In the genomic region with DNA sequence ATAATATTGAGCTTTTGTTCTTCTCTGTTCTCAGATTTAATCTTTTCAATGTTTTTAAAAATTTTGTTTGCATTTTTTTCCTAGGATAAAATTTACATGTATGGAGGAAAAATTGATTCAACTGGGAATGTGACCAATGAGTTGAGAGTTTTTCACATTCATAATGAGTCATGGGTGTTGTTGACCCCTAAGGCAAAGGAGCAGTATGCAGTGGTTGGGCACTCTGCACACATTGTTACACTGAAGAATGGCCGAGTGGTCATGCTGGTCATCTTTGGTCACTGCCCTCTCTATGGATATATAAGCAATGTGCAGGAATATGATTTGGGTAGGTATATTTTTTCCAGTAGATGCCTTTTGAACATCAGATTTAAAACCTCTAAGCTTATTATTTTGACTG, we compare ENCODE assay signal across 20 cellular contexts.
DNase-seq lines count a peak whose midpoint lies in the region; ATAC-seq and TF ChIP-seq lines count a peak whose summit lies in the region.
"Had no signal": no experiment of that assay in that cellular context is flagged by ENCODE, and none has a peak within 500 bp of the region (broad histone marks: within the 10 kb centered on the region; RNA-seq: fewer than 3 reads in every experiment).

No MANE protein-coding gene starts in this region.

- H3K9me3 ChIP-seq in BLaER1 treated with 17β-estradiol and CSF1 and Interleukin-3, amounts not matched to agents 10 nM and 100 nM (replicated peaks in 1 of 11) = no peaks in the 10 kb centered on the region
- H3K9me3 ChIP-seq in mammary epithelial cell (replicated peaks; ENCODE audit: insufficient read depth, low read length) = no peaks in the 10 kb centered on the region
- no peaks in the 10 kb centered on the region for H3K9me3 ChIP-seq in MG63
- H3K9me3 ChIP-seq: A549, HAP-1 had no signal

- H4K20me1 ChIP-seq in BLaER1 treated with 17β-estradiol and CSF1 and Interleukin-3, amounts not matched to agents 10 nM and 100 nM = no peaks in the 10 kb centered on the region
- no peaks in the 10 kb centered on the region for H4K20me1 ChIP-seq in mammary epithelial cell (ENCODE audit: insufficient read depth, low read length)

- WGBS in mammary epithelial cell (ENCODE audit: low coverage, missing lambda C conversion rate) = 25% methylated on average over 1 of the region's 1 CpG

- H2AFZ ChIP-seq in mammary epithelial cell (ENCODE audit: low read depth, low read length) = no peak overlapping the region

- peaks cover 4% of the 10 kb centered on the region for H3K79me2 ChIP-seq in mammary epithelial cell (ENCODE audit: insufficient read depth, low read length)

- H3K27me3 Mint-ChIP-seq in HFFc6 (ENCODE audit: insufficient read depth) = no peaks in the 10 kb centered on the region
- H3K27me3 Mint-ChIP-seq: CD4-positive, CD25-positive, alpha-beta regulatory T cell; T-cell had no signal

- no peaks in the 10 kb centered on the region for H3K27me3 ChIP-seq in BLaER1 treated with 17β-estradiol and CSF1 and Interleukin-3, amounts not matched to agents 10 nM and 100 nM
- H3K27me3 ChIP-seq in mammary epithelial cell (ENCODE audit: insufficient read depth, low read length) (no peaks in the 10 kb centered on the region), dorsolateral prefrontal cortex (no peaks in the 10 kb centered on the region), MG63 (no peaks in the 10 kb centered on the region)

- no peak overlapping the region for H3K4me3 ChIP-seq in BLaER1 treated with 17β-estradiol and CSF1 and Interleukin-3, amounts not matched to agents 10 nM and 100 nM
- H3K4me3 ChIP-seq in mammary epithelial cell (replicated peaks in 1 of 3; ENCODE audit: insufficient read depth in 1 of 3, low read depth in 2 of 3, low read length in 3 of 3) (no peak overlapping the region), dorsolateral prefrontal cortex (no peak overlapping the region), MG63 (no peak overlapping the region)
- H3K4me3 ChIP-seq: A549, HAP-1 had no signal

- ATAC-seq in HG02678 (IDR thresholded peaks at IDR 0.05; ENCODE audit: unreplicated experiment) = no peak
- ATAC-seq: A549, T-cell had no signal

- H3K27ac Mint-ChIP-seq in HFFc6 = 0 out of 2 replicates have a peak overlapping the region, but pooled peaks have one; percentile 7
- H3K27ac Mint-ChIP-seq: CD4-positive, CD25-positive, alpha-beta regulatory T cell; T-cell had no signal

- in situ Hi-C loops in mammary epithelial cell (cut with MboI; ENCODE audit: low sequenced_read_pairs in 2 of 2) = no loop called here

- peak overlapping the region in 6 of 11 experiments; percentile 54 to 81 (median 77); a peak in 9 of 22 replicates for H3K27ac ChIP-seq in BLaER1 treated with 17β-estradiol and CSF1 and Interleukin-3, amounts not matched to agents 10 nM and 100 nM
- H3K27ac ChIP-seq in mammary epithelial cell (ENCODE audit: insufficient read depth, low read depth, low read length) = no peak overlapping the region
- H3K27ac ChIP-seq in dorsolateral prefrontal cortex = no peak overlapping the region
- H3K27ac ChIP-seq: A549, KMS-11 had no signal

- intact Hi-C loops in mammary epithelial cell (cut with micrococcal nuclease) = loop anchor here (5.0 kb wide), 1 partner anchor 152 kb away; a partner anchor contains a TSS
- intact Hi-C loops in dorsolateral prefrontal cortex (cut with DNase I) = loop anchor here in 1 of 2 donors (10.0 kb wide), 1 partner anchor 206 kb away; no protein-coding TSS in a partner anchor

- CTCF ChIA-PET in mammary epithelial cell (lab: Charles Lee; ENCODE audit: low non-redundant PET) = no interaction called here

- no TSS peak for BruUV-seq in mammary epithelial cell (replicated peaks; lab: Mats Ljungman, UMichigan)

- peaks cover 13 to 43% (median 27%) of the 10 kb centered on the region in 11 experiments for H3K36me3 ChIP-seq in BLaER1 treated with 17β-estradiol and CSF1 and Interleukin-3, amounts not matched to agents 10 nM and 100 nM
- H3K36me3 ChIP-seq in mammary epithelial cell (ENCODE audit: insufficient read depth, low read length) = peaks cover 20% of the 10 kb centered on the region
- no peaks in the 10 kb centered on the region for H3K36me3 ChIP-seq in MG63

- H3K4me3 Mint-ChIP-seq in HFFc6 = no peak overlapping the region
- H3K4me3 Mint-ChIP-seq: CD4-positive, CD25-positive, alpha-beta regulatory T cell; T-cell had no signal

- H3K4me1 Mint-ChIP-seq in HFFc6 (ENCODE audit: low read depth) = peaks cover 37% of the 10 kb centered on the region
- H3K4me1 Mint-ChIP-seq: T-cell had no signal

- H3K36me3 Mint-ChIP-seq in HFFc6 (ENCODE audit: low read depth) = peaks cover 5% of the 10 kb centered on the region

- no peaks in the 10 kb centered on the region for H3K9me3 Mint-ChIP-seq in HFFc6
- H3K9me3 Mint-ChIP-seq: CD4-positive, CD25-positive, alpha-beta regulatory T cell; T-cell had no signal

- DNase-seq in HFFc6 (peak; percentile 41), mammary epithelial cell (peak; percentile 17), foreskin melanocyte (peak; percentile 77), dorsolateral prefrontal cortex (no peak), GM19238 (ENCODE audit: insufficient read length, low spot score) (no peak), MG63 (no peak)
- DNase-seq: AML-193; CD4-positive, CD25-positive, alpha-beta regulatory T cell; NCI-H1436; NCI-H2081; NCI-H2227 treated with DMSO at 0.1 percent for 48 hours; NCI-H526; NK-92 treated with Interleukin-12 subunit alpha and Interleukin-12 subunit beta, amount 100 ng/mL, for 24 hours; OCI-M1; T-cell had no signal

- dilution Hi-C loops in mammary epithelial cell (cut with HindIII; ENCODE audit: low sequenced_read_pairs) = no loop called here

- H3K4me1 ChIP-seq in BLaER1 treated with 17β-estradiol and CSF1 and Interleukin-3, amounts not matched to agents 10 nM and 100 nM = peaks cover 18 to 73% (median 41%) of the 10 kb centered on the region in 10 experiments
- H3K4me1 ChIP-seq in mammary epithelial cell (ENCODE audit: insufficient read depth, low read length) = peaks cover 5% of the 10 kb centered on the region

- TF ChIP-seq CTCF in HFFc6 (IDR thresholded peaks at IDR 0.05) (no peak), mammary epithelial cell (conservative IDR thresholded peaks at IDR 0.05 in 1 of 2, IDR thresholded peaks at IDR 0.05 in 1 of 2; ENCODE audit: extremely low read depth in 1 of 2, insufficient read depth in 1 of 2, low read depth in 1 of 2, low read length in 2 of 2) (no peak), dorsolateral prefrontal cortex (IDR thresholded peaks at IDR 0.05 in 54 of 56, conservative IDR thresholded peaks at IDR 0.05 in 2 of 56; ENCODE audit: low read depth in 1 of 56, partially characterized antibody in 56 of 56) (no peak)

- H3K9ac ChIP-seq in BLaER1 treated with 17β-estradiol and CSF1 and Interleukin-3, amounts not matched to agents 10 nM and 100 nM = no peak overlapping the region
- H3K9ac ChIP-seq in mammary epithelial cell (ENCODE audit: insufficient read depth, low read length) = no peak overlapping the region
- H3K9ac ChIP-seq: KMS-11 had no signal

- H3K4me2 ChIP-seq in BLaER1 treated with 17β-estradiol and CSF1 and Interleukin-3, amounts not matched to agents 10 nM and 100 nM = peak overlapping the region in 7 of 11 experiments; percentile 64 to 85 (median 81); a peak in 13 of 22 replicates
- H3K4me2 ChIP-seq in mammary epithelial cell (ENCODE audit: insufficient read depth, low read depth, low read length) = no peak overlapping the region
- H3K4me2 ChIP-seq: A549, KMS-11 had no signal

Comparison
In these comparisons a context has a peak if more than half of its experiments do, and no peak if none do; other contexts are left out.
1. H3K27ac ChIP-seq: peak in BLaER1 treated with 17β-estradiol and CSF1 and Interleukin-3, amounts not matched to agents 10 nM and 100 nM (6 of 11); none in mammary epithelial cell (single experiment) and dorsolateral prefrontal cortex (0 of 59).
2. DNase-seq: peak in HFFc6 (single experiment), mammary epithelial cell (single experiment) and foreskin melanocyte (single experiment); none in dorsolateral prefrontal cortex (0 of 10), GM19238 (single experiment) and MG63 (single experiment).